Comparison of ENCODE assay signal across 21 cellular contexts in the genomic region with DNA sequence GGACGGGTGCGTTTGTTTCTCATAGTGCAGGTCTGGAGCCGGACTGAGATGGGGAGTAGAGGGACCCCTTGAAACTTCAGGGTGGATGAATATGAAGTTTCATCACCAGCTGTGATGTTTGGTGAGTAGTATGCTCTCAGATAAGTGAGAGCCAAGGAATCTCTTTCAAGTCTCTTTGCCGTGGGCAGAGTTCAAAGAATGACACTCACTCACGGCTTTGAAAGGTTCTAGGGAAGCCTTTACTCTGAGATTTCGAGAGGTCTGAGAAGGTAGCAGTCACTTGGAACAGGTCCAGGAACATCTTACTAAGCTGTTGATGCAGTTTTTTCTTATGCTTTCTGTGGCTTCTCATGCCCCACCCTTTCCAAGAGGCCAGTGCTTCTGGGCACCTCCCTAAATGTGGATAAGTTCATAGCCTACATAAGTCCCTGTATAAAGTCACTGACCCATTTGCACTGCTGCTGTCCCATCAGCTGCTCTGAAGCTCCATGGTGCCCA. TPM values are rescaled to one million over a fixed set of nuclear protein-coding genes. Genes with fewer than 3 reads are reported as not detected.
DNase-seq lines count a peak whose midpoint lies in the region; ATAC-seq and TF ChIP-seq lines count a peak whose summit lies in the region.
"Had no signal": no experiment of that assay in that cellular context is flagged by ENCODE, and none has a peak within 500 bp of the region (broad histone marks: within the 10 kb centered on the region; RNA-seq: fewer than 3 reads in every experiment).

A gene (plus strand): TSS at position 448 of the 498 bp plus-strand sequence. CDS start 41 bp downstream, at position 489.

- peak; percentile 46 for DNase-seq in activated CD8-positive, alpha-beta T cell treated with anti-CD3 and anti-CD28 coated beads for 36 hours
- no peak for DNase-seq in activated CD8-positive, alpha-beta T cell treated with anti-CD3 and anti-CD28 coated beads, Interleukin-2, amount 10 ng/mL, durations not matched to agents 7 days and 5 days
- DNase-seq in RKO (ENCODE audit: low spot score) (peak; percentile 2), epithelial cell of prostate (ENCODE audit: low read depth, low spot score) (peak; percentile 22), NCI-H510A (lab: John Stamatoyannopoulos, UW) (no peak), glutamatergic neuron (no peak), NCI-H1417 treated with DMSO at 0.1 percent for 48 hours (lab: John Stamatoyannopoulos, UW) (no peak)
- DNase-seq in stimulated activated CD4-positive, alpha-beta T cell treated with anti-CD3 and anti-CD28 coated beads, Interleukin-4, amount 100 ng/mL, for 24 hours = peak; percentile 30
- DNase-seq: ACHN; activated naive CD8-positive, alpha-beta T cell treated with anti-CD3 and anti-CD28 coated beads, Interleukin-2, amount 10 ng/mL, durations not matched to agents 7 days and 5 days; CD8-positive, alpha-beta T cell; lower lobe of right lung; MV-4-11; NCI-H2171 treated with DMSO at 0.1 percent for 48 hours; SIG-M5; stimulated activated naive CD4-positive, alpha-beta T cell had no signal

- no peak for TF ChIP-seq CTCF in activated CD8-positive, alpha-beta T cell treated with anti-CD3 and anti-CD28 coated beads for 36 hours (IDR thresholded peaks at IDR 0.05)
- no peak for TF ChIP-seq CTCF in glutamatergic neuron (IDR thresholded peaks at IDR 0.05; ENCODE audit: partially characterized antibody, unreplicated experiment)

- peak; percentile 91 for ATAC-seq in activated CD8-positive, alpha-beta T cell treated with anti-CD3 and anti-CD28 coated beads for 36 hours
- no peak for ATAC-seq in activated CD8-positive, alpha-beta T cell treated with anti-CD3 and anti-CD28 coated beads, Interleukin-2, amount 10 ng/mL, durations not matched to agents 7 days and 5 days
- ATAC-seq: CD8-positive, alpha-beta T cell; HepG2; natural killer cell treated with Interleukin-12 subunit alpha and Interleukin-12 subunit beta and Interleukin-15 and Interleukin-18, amount 100 ng/mL, for 72 hours had no signal

- POLR2A ChIA-PET in activated CD8-positive, alpha-beta T cell treated with anti-CD3 and anti-CD28 coated beads for 36 hours (lab: Charles Lee) = no interaction called here
- POLR2A ChIA-PET in activated CD8-positive, alpha-beta T cell treated with anti-CD3 and anti-CD28 coated beads, Interleukin-2, amount 10 ng/mL, durations not matched to agents 7 days and 5 days (lab: Charles Lee) = no interaction called here

- H3K27ac Mint-ChIP-seq in activated CD8-positive, alpha-beta T cell treated with anti-CD3 and anti-CD28 coated beads for 36 hours = no peak within 1 kb of the TSS
- H3K27ac Mint-ChIP-seq in activated CD8-positive, alpha-beta T cell treated with anti-CD3 and anti-CD28 coated beads, Interleukin-2, amount 10 ng/mL, durations not matched to agents 7 days and 5 days = no peak within 1 kb of the TSS
- no peak within 1 kb of the TSS for H3K27ac Mint-ChIP-seq in glutamatergic neuron (ENCODE audit: unreplicated experiment)
- H3K27ac Mint-ChIP-seq: activated naive CD8-positive, alpha-beta T cell treated with anti-CD3 and anti-CD28 coated beads, Interleukin-2, amount 10 ng/mL, durations not matched to agents 7 days and 5 days; CD8-positive, alpha-beta T cell; natural killer cell treated with Interleukin-12 subunit alpha and Interleukin-12 subunit beta and Interleukin-15 and Interleukin-18, amount 100 ng/mL, for 72 hours had no signal

- intact Hi-C loops in activated CD8-positive, alpha-beta T cell treated with anti-CD3 and anti-CD28 coated beads for 36 hours (cut with micrococcal nuclease) = no loop called here

- no peak within 1 kb of the TSS for H3K27ac ChIP-seq in epithelial cell of prostate
- H3K27ac ChIP-seq: lower lobe of right lung had no signal

- H3K4me3 Mint-ChIP-seq in activated CD8-positive, alpha-beta T cell treated with anti-CD3 and anti-CD28 coated beads for 36 hours = no peak within 1 kb of the TSS
- H3K4me3 Mint-ChIP-seq in activated CD8-positive, alpha-beta T cell treated with anti-CD3 and anti-CD28 coated beads, Interleukin-2, amount 10 ng/mL, durations not matched to agents 7 days and 5 days = no peak within 1 kb of the TSS
- H3K4me3 Mint-ChIP-seq in glutamatergic neuron (ENCODE audit: unreplicated experiment) = no peak within 1 kb of the TSS
- H3K4me3 Mint-ChIP-seq: activated naive CD8-positive, alpha-beta T cell treated with anti-CD3 and anti-CD28 coated beads, Interleukin-2, amount 10 ng/mL, durations not matched to agents 7 days and 5 days; CD8-positive, alpha-beta T cell; natural killer cell treated with Interleukin-12 subunit alpha and Interleukin-12 subunit beta and Interleukin-15 and Interleukin-18, amount 100 ng/mL, for 72 hours had no signal

- CTCF ChIA-PET in activated CD8-positive, alpha-beta T cell treated with anti-CD3 and anti-CD28 coated beads for 36 hours (lab: Charles Lee) = interaction anchor here (1.3 kb wide), 1 partner anchor 22 kb away, joined by 4 read pairs; no protein-coding TSS in a partner anchor
- CTCF ChIA-PET in activated CD8-positive, alpha-beta T cell treated with anti-CD3 and anti-CD28 coated beads, Interleukin-2, amount 10 ng/mL, durations not matched to agents 7 days and 5 days (lab: Charles Lee) = no interaction called here

- peaks cover 50% of the 10 kb centered on the region for H3K27me3 Mint-ChIP-seq in activated CD8-positive, alpha-beta T cell treated with anti-CD3 and anti-CD28 coated beads for 36 hours
- peaks cover 41% of the 10 kb centered on the region for H3K27me3 Mint-ChIP-seq in activated CD8-positive, alpha-beta T cell treated with anti-CD3 and anti-CD28 coated beads, Interleukin-2, amount 10 ng/mL, durations not matched to agents 7 days and 5 days (ENCODE audit: low read depth)
- H3K27me3 Mint-ChIP-seq in glutamatergic neuron (ENCODE audit: unreplicated experiment) = peaks cover 1% of the 10 kb centered on the region

- H3K36me3 Mint-ChIP-seq in activated CD8-positive, alpha-beta T cell treated with anti-CD3 and anti-CD28 coated beads for 36 hours (ENCODE audit: low read depth) = no peaks in the 10 kb centered on the region
- H3K36me3 Mint-ChIP-seq in activated CD8-positive, alpha-beta T cell treated with anti-CD3 and anti-CD28 coated beads, Interleukin-2, amount 10 ng/mL, durations not matched to agents 7 days and 5 days (ENCODE audit: low read depth) = no peaks in the 10 kb centered on the region
- H3K36me3 Mint-ChIP-seq in glutamatergic neuron (ENCODE audit: unreplicated experiment) = no peaks in the 10 kb centered on the region
- H3K36me3 Mint-ChIP-seq: activated naive CD8-positive, alpha-beta T cell treated with anti-CD3 and anti-CD28 coated beads, Interleukin-2, amount 10 ng/mL, durations not matched to agents 7 days and 5 days; CD8-positive, alpha-beta T cell; natural killer cell treated with Interleukin-12 subunit alpha and Interleukin-12 subunit beta and Interleukin-15 and Interleukin-18, amount 100 ng/mL, for 72 hours had no signal

- H3K4me1 Mint-ChIP-seq in activated CD8-positive, alpha-beta T cell treated with anti-CD3 and anti-CD28 coated beads for 36 hours (ENCODE audit: low read depth) = peaks cover 8% of the 10 kb centered on the region
- H3K4me1 Mint-ChIP-seq in activated CD8-positive, alpha-beta T cell treated with anti-CD3 and anti-CD28 coated beads, Interleukin-2, amount 10 ng/mL, durations not matched to agents 7 days and 5 days (ENCODE audit: low read depth) = no peaks in the 10 kb centered on the region
- H3K4me1 Mint-ChIP-seq in glutamatergic neuron (ENCODE audit: low read depth, unreplicated experiment) = no peaks in the 10 kb centered on the region
- H3K4me1 Mint-ChIP-seq: activated naive CD8-positive, alpha-beta T cell treated with anti-CD3 and anti-CD28 coated beads, Interleukin-2, amount 10 ng/mL, durations not matched to agents 7 days and 5 days had no signal

- H3K9me3 Mint-ChIP-seq in activated CD8-positive, alpha-beta T cell treated with anti-CD3 and anti-CD28 coated beads for 36 hours = no peaks in the 10 kb centered on the region
- no peaks in the 10 kb centered on the region for H3K9me3 Mint-ChIP-seq in activated CD8-positive, alpha-beta T cell treated with anti-CD3 and anti-CD28 coated beads, Interleukin-2, amount 10 ng/mL, durations not matched to agents 7 days and 5 days (ENCODE audit: insufficient read depth)
- no peaks in the 10 kb centered on the region for H3K9me3 Mint-ChIP-seq in glutamatergic neuron (ENCODE audit: unreplicated experiment)
- H3K9me3 Mint-ChIP-seq: activated naive CD8-positive, alpha-beta T cell treated with anti-CD3 and anti-CD28 coated beads, Interleukin-2, amount 10 ng/mL, durations not matched to agents 7 days and 5 days; CD8-positive, alpha-beta T cell; natural killer cell treated with Interleukin-12 subunit alpha and Interleukin-12 subunit beta and Interleukin-15 and Interleukin-18, amount 100 ng/mL, for 72 hours had no signal

RNA-seq across cellular contexts. Expression of the gene that starts here (rescaled TPM):
- not detected for total RNA-seq in activated CD8-positive, alpha-beta T cell treated with anti-CD3 and anti-CD28 coated beads for 36 hours
- not detected for total RNA-seq in activated CD8-positive, alpha-beta T cell treated with anti-CD3 and anti-CD28 coated beads, Interleukin-2, amount 10 ng/mL, durations not matched to agents 7 days and 5 days
- not detected for total RNA-seq in glutamatergic neuron (ENCODE audit: unreplicated experiment)
- total RNA-seq: activated CD8-positive, alpha-beta memory T cell treated with anti-CD3 and anti-CD28 coated beads for 36 hours; activated naive CD8-positive, alpha-beta T cell treated with anti-CD3 and anti-CD28 coated beads, Interleukin-2, amount 10 ng/mL, durations not matched to agents 7 days and 5 days; CD8-positive, alpha-beta T cell; fibroblast of villous mesenchyme; HepG2; lower lobe of right lung; natural killer cell treated with Interleukin-12 subunit alpha and Interleukin-12 subunit beta and Interleukin-15 and Interleukin-18, amount 100 ng/mL, for 72 hours; renal cortical epithelial cell had no signal

Comparison
In these comparisons a context has a peak if more than half of its experiments do, and no peak if none do; other contexts are left out.
1. Peak in DNase-seq and ATAC-seq in activated CD8-positive, alpha-beta T cell treated with anti-CD3 and anti-CD28 coated beads for 36 hours; RNA of the gene not detected or under 1 TPM.
2. DNase-seq: peak in RKO (single experiment), epithelial cell of prostate (single experiment) and stimulated activated CD4-positive, alpha-beta T cell treated with anti-CD3 and anti-CD28 coated beads, Interleukin-4, amount 100 ng/mL, for 24 hours (single experiment); none in activated CD8-positive, alpha-beta T cell treated with anti-CD3 and anti-CD28 coated beads, Interleukin-2, amount 10 ng/mL, durations not matched to agents 7 days and 5 days (single experiment), NCI-H510A (single experiment), glutamatergic neuron (single experiment) and NCI-H1417 treated with DMSO at 0.1 percent for 48 hours (single experiment).